ENCODE assay signal across 1 cellular context in the genomic region with DNA sequence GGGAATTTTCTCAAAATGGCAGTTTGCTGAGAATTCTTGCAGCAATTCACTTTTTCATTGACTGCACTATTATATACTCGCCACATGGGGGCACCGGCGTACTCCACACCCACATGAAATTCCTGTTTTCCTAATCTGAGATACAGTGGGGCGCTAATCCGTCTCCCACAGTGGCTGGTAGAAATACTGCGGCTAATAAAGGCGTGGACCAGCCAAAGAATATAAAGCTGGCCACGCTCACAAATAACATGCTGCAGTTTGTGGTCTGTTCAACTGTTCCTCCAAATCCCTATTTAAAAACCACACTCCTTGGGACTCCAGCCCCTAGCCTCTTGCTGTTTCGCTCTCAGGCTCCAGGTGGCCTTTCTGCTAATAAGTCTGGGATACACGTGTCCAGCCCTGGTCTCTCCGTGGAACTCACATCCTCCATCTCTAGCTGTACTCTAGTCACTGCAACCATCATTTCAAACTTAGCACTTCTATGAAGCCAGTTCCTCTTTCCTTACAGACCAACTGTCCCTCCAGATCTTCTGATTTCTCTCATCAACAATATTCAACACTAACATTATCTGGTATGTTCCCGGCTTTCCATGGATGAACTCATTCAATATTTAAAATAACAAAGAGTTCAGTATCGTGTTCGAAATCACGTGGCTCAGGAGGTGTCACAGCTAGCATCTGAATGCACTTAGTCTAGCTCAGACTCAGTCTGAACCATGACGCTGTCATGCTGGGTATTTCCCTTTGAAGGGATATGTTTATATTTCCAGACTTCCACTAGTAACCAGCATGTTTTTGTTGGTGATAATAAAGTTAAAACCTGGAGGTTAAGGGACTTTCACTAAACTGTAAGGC.
TF ChIP-seq lines count a peak whose summit lies in the region.

No MANE protein-coding gene starts in this region.

TF ChIP-seq in K562, 482 proteins besides CTCF, POLR2A, EP300 and RAD21 (continued from another document and continues in another):
- TF ChIP-seq, protein P1, sequence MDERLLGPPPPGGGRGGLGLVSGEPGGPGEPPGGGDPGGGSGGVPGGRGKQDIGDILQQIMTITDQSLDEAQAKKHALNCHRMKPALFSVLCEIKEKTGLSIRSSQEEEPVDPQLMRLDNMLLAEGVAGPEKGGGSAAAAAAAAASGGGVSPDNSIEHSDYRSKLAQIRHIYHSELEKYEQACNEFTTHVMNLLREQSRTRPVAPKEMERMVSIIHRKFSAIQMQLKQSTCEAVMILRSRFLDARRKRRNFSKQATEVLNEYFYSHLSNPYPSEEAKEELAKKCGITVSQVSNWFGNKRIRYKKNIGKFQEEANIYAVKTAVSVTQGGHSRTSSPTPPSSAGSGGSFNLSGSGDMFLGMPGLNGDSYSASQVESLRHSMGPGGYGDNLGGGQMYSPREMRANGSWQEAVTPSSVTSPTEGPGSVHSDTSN (CRISPR knock-in tag; IDR thresholded peaks at IDR 0.05; ENCODE audit: low read depth), result no peak
- TF ChIP-seq, protein P1 (tag; conservative IDR thresholded peaks at IDR 0.05; ENCODE audit: low read depth), result no peak
- no peak for TF ChIP-seq ZNF444 (CRISPR knock-in tag; IDR thresholded peaks at IDR 0.05)
- TF ChIP-seq, protein P2, sequence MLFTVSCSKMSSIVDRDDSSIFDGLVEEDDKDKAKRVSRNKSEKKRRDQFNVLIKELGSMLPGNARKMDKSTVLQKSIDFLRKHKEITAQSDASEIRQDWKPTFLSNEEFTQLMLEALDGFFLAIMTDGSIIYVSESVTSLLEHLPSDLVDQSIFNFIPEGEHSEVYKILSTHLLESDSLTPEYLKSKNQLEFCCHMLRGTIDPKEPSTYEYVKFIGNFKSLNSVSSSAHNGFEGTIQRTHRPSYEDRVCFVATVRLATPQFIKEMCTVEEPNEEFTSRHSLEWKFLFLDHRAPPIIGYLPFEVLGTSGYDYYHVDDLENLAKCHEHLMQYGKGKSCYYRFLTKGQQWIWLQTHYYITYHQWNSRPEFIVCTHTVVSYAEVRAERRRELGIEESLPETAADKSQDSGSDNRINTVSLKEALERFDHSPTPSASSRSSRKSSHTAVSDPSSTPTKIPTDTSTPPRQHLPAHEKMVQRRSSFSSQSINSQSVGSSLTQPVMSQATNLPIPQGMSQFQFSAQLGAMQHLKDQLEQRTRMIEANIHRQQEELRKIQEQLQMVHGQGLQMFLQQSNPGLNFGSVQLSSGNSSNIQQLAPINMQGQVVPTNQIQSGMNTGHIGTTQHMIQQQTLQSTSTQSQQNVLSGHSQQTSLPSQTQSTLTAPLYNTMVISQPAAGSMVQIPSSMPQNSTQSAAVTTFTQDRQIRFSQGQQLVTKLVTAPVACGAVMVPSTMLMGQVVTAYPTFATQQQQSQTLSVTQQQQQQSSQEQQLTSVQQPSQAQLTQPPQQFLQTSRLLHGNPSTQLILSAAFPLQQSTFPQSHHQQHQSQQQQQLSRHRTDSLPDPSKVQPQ (CRISPR knock-in tag; IDR thresholded peaks at IDR 0.05; ENCODE audit: borderline replicate concordance), result no peak
- TF ChIP-seq CBFA2T3 (IDR thresholded peaks at IDR 0.05), result no peak
- TF ChIP-seq ZNF224 (CRISPR knock-in tag; IDR thresholded peaks at IDR 0.05), result no peak
- TF ChIP-seq NR3C1 (CRISPR knock-in tag; IDR thresholded peaks at IDR 0.05), result no peak
- TF ChIP-seq RFX5 (IDR thresholded peaks at IDR 0.05; ENCODE audit: low read depth, low read length), result no peak
- no peak for TF ChIP-seq NCOR1 (IDR thresholded peaks at IDR 0.05)
- no peak for TF ChIP-seq ZBTB7A (IDR thresholded peaks at IDR 0.05; ENCODE audit: borderline replicate concordance, control insufficient read depth, low read depth, low read length)
- TF ChIP-seq, protein P3, sequence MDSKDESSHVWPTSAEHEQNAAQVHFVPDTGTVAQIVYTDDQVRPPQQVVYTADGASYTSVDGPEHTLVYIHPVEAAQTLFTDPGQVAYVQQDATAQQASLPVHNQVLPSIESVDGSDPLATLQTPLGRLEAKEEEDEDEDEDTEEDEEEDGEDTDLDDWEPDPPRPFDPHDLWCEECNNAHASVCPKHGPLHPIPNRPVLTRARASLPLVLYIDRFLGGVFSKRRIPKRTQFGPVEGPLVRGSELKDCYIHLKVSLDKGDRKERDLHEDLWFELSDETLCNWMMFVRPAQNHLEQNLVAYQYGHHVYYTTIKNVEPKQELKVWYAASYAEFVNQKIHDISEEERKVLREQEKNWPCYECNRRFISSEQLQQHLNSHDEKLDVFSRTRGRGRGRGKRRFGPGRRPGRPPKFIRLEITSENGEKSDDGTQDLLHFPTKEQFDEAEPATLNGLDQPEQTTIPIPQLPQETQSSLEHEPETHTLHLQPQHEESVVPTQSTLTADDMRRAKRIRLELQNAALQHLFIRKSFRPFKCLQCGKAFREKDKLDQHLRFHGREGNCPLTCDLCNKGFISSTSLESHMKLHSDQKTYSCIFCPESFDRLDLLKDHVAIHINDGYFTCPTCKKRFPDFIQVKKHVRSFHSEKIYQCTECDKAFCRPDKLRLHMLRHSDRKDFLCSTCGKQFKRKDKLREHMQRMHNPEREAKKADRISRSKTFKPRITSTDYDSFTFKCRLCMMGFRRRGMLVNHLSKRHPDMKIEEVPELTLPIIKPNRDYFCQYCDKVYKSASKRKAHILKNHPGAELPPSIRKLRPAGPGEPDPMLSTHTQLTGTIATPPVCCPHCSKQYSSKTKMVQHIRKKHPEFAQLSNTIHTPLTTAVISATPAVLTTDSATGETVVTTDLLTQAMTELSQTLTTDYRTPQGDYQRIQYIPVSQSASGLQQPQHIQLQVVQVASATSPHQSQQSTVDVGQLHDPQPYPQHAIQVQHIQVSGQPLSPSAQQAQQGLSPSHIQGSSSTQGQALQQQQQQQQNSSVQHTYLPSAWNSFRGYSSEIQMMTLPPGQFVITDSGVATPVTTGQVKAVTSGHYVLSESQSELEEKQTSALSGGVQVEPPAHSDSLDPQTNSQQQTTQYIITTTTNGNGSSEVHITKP (IDR thresholded peaks at IDR 0.05; ENCODE audit: partially characterized antibody), result no peak
- TF ChIP-seq, protein P4, sequence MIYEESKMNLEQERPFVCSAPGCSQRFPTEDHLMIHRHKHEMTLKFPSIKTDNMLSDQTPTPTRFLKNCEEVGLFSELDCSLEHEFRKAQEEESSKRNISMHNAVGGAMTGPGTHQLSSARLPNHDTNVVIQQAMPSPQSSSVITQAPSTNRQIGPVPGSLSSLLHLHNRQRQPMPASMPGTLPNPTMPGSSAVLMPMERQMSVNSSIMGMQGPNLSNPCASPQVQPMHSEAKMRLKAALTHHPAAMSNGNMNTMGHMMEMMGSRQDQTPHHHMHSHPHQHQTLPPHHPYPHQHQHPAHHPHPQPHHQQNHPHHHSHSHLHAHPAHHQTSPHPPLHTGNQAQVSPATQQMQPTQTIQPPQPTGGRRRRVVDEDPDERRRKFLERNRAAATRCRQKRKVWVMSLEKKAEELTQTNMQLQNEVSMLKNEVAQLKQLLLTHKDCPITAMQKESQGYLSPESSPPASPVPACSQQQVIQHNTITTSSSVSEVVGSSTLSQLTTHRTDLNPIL (CRISPR knock-in tag; IDR thresholded peaks at IDR 0.05), result no peak
- TF ChIP-seq, protein P5, sequence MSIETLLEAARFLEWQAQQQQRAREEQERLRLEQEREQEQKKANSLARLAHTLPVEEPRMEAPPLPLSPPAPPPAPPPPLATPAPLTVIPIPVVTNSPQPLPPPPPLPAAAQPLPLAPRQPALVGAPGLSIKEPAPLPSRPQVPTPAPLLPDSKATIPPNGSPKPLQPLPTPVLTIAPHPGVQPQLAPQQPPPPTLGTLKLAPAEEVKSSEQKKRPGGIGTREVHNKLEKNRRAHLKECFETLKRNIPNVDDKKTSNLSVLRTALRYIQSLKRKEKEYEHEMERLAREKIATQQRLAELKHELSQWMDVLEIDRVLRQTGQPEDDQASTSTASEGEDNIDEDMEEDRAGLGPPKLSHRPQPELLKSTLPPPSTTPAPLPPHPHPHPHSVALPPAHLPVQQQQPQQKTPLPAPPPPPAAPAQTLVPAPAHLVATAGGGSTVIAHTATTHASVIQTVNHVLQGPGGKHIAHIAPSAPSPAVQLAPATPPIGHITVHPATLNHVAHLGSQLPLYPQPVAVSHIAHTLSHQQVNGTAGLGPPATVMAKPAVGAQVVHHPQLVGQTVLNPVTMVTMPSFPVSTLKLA (conservative IDR thresholded peaks at IDR 0.05), result peak in 1 of 2 experiments; percentile 54; a peak in 3 of 4 replicates
- TF ChIP-seq PHB (CRISPR knock-in tag; IDR thresholded peaks at IDR 0.05), result no peak
- TF ChIP-seq SRSF1 (IDR thresholded peaks at IDR 0.05; ENCODE audit: low read depth, low read length), result no peak
- no peak for TF ChIP-seq ZNF143 (CRISPR knock-in tag; IDR thresholded peaks at IDR 0.05)
- TF ChIP-seq ATF7 (IDR thresholded peaks at IDR 0.05), result no peak
- no peak for TF ChIP-seq POLR2AphosphoS2 (IDR thresholded peaks at IDR 0.05; ENCODE audit: low read length)
- TF ChIP-seq FOXM1 (IDR thresholded peaks at IDR 0.05; ENCODE audit: low read depth), result 0 out of 2 replicates have a peak, but pooled peaks have one; percentile 23
- no peak for TF ChIP-seq FOXM1 (CRISPR knock-in tag; IDR thresholded peaks at IDR 0.05; ENCODE audit: low read depth)
- TF ChIP-seq IRF2 (CRISPR knock-in tag; IDR thresholded peaks at IDR 0.05), result no peak
- no peak for TF ChIP-seq ZBTB8A (IDR thresholded peaks at IDR 0.05; ENCODE audit: partially characterized antibody)
- TF ChIP-seq COPS2 (conservative IDR thresholded peaks at IDR 0.05), result no peak
- no peak for TF ChIP-seq MAFF (IDR thresholded peaks at IDR 0.05; ENCODE audit: low read length)
- TF ChIP-seq DMBX1 (CRISPR knock-in tag; IDR thresholded peaks at IDR 0.05; ENCODE audit: borderline replicate concordance), result 0 out of 2 replicates have a peak, but pooled peaks have one; percentile 26
- no peak for TF ChIP-seq HMG20A (CRISPR knock-in tag; conservative IDR thresholded peaks at IDR 0.05)
- no peak for TF ChIP-seq TAF15 (IDR thresholded peaks at IDR 0.05; ENCODE audit: low read depth, low read length)
- TF ChIP-seq, protein P6, sequence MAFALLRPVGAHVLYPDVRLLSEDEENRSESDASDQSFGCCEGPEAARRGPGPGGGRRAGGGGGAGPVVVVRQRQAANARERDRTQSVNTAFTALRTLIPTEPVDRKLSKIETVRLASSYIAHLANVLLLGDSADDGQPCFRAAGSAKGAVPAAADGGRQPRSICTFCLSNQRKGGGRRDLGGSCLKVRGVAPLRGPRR (CRISPR knock-in tag; IDR thresholded peaks at IDR 0.05), result no peak
- no peak for TF ChIP-seq ZNF584 (CRISPR knock-in tag; IDR thresholded peaks at IDR 0.05; ENCODE audit: low read depth)
- TF ChIP-seq WHSC1 (IDR thresholded peaks at IDR 0.05; ENCODE audit: low read length), result no peak
- TF ChIP-seq, protein P7, sequence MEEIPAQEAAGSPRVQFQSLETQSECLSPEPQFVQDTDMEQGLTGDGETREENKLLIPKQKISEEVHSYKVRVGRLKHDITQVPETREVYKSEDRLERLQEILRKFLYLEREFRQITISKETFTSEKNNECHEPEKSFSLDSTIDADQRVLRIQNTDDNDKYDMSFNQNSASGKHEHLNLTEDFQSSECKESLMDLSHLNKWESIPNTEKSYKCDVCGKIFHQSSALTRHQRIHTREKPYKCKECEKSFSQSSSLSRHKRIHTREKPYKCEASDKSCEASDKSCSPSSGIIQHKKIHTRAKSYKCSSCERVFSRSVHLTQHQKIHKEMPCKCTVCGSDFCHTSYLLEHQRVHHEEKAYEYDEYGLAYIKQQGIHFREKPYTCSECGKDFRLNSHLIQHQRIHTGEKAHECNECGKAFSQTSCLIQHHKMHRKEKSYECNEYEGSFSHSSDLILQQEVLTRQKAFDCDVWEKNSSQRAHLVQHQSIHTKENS (CRISPR knock-in tag; IDR thresholded peaks at IDR 0.05), result no peak
- no peak for TF ChIP-seq NFE2L1 (tag; IDR thresholded peaks at IDR 0.05; ENCODE audit: borderline replicate concordance, low read depth)
- no peak for TF ChIP-seq SNRNP70 (optimal IDR thresholded peaks at IDR 0.05; ENCODE audit: low read depth, low read length)
- no peak for TF ChIP-seq SIRT6 (IDR thresholded peaks at IDR 0.05; ENCODE audit: low read depth, low read length)
- no peak for TF ChIP-seq ZNF3 (CRISPR knock-in tag; IDR thresholded peaks at IDR 0.05)
- TF ChIP-seq CREM (IDR thresholded peaks at IDR 0.05; ENCODE audit: low read depth), result no peak
- TF ChIP-seq, protein P8, sequence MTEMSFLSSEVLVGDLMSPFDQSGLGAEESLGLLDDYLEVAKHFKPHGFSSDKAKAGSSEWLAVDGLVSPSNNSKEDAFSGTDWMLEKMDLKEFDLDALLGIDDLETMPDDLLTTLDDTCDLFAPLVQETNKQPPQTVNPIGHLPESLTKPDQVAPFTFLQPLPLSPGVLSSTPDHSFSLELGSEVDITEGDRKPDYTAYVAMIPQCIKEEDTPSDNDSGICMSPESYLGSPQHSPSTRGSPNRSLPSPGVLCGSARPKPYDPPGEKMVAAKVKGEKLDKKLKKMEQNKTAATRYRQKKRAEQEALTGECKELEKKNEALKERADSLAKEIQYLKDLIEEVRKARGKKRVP (CRISPR knock-in tag; IDR thresholded peaks at IDR 0.05), result no peak
- TF ChIP-seq NFATC3 (IDR thresholded peaks at IDR 0.05), result no peak
- no peak for TF ChIP-seq RBM22 (IDR thresholded peaks at IDR 0.05; ENCODE audit: low read depth, low read length, poor library complexity, severe bottlenecking)
- no peak for TF ChIP-seq ZC3H11A (IDR thresholded peaks at IDR 0.05; ENCODE audit: low read depth, low read length)
- TF ChIP-seq BRD4 (IDR thresholded peaks at IDR 0.05), result no peak
- peak; percentile 59 for TF ChIP-seq CC2D1A (IDR thresholded peaks at IDR 0.05)
- no peak for TF ChIP-seq SUPT5H (IDR thresholded peaks at IDR 0.05)
- TF ChIP-seq ARNT (IDR thresholded peaks at IDR 0.05), result peak; percentile 30 to 40; a peak in 1 of 4 replicates
- TF ChIP-seq NFIX (CRISPR knock-in tag; IDR thresholded peaks at IDR 0.05; ENCODE audit: low read depth), result no peak
- no peak for TF ChIP-seq ZFP1 (CRISPR knock-in tag; IDR thresholded peaks at IDR 0.05)
- TF ChIP-seq MEF2D (tag; conservative IDR thresholded peaks at IDR 0.05; ENCODE audit: low read depth), result peak; percentile 11; the same call in 1 of the 2 replicates
- TF ChIP-seq NR1H2 (CRISPR knock-in tag; IDR thresholded peaks at IDR 0.05), result no peak
- TF ChIP-seq POLR2H (tag; IDR thresholded peaks at IDR 0.05; ENCODE audit: low read depth), result no peak
- TF ChIP-seq HNRNPK (IDR thresholded peaks at IDR 0.05; ENCODE audit: low read depth, low read length, poor library complexity, severe bottlenecking), result no peak
- no peak for TF ChIP-seq EP400 (IDR thresholded peaks at IDR 0.05)
- peak; percentile 59 to 66; a peak in 2 of 4 replicates for TF ChIP-seq TEAD1 (CRISPR knock-in tag; IDR thresholded peaks at IDR 0.05)
